Comparison of ENCODE assay signal across 31 cellular contexts in genomic region chr6:29951882-29952281, GRCh38.
"Had no signal": no experiment of that assay in that cellular context is flagged by ENCODE, and none has a peak within 500 bp of the region (broad histone marks: within the 10 kb centered on the region; RNA-seq: fewer than 3 reads in every experiment).

No MANE protein-coding gene starts in this region.

- H3K4me1 Mint-ChIP-seq: endodermal cell, WTC11 had no signal

- H3K27ac ChIP-seq: body of pancreas, coronary artery, dorsolateral prefrontal cortex, VCaP had no signal

- H3K27me3 Mint-ChIP-seq: activated CD4-positive, alpha-beta memory T cell treated with anti-CD3 and anti-CD28 coated beads, Interleukin-2, amount 10 ng/mL, durations not matched to agents 7 days and 5 days; activated CD4-positive, alpha-beta T cell treated with anti-CD3 and anti-CD28 coated beads, Interleukin-2, amount 10 ng/mL, durations not matched to agents 7 days and 5 days; activated naive CD4-positive, alpha-beta T cell treated with anti-CD3 and anti-CD28 coated beads, Interleukin-2, amount 50 U/mL, for 24 hours; activated naive CD8-positive, alpha-beta T cell treated with anti-CD3 and anti-CD28 coated beads for 36 hours; activated naive CD8-positive, alpha-beta T cell treated with anti-CD3 and anti-CD28 coated beads, Interleukin-2, amount 50 U/mL, for 24 hours; activated T-cell treated with anti-CD3 and anti-CD28 coated beads, Interleukin-2, amount 50 U/mL, for 24 hours; dendritic cell treated with granulocyte-macrophage colony-stimulating factor and Interleukin-4, amounts not matched to agents 40 ng/mL and 50 ng/mL, for 4 days had no signal

- H3K27me3 ChIP-seq: adrenal gland, body of pancreas, dorsolateral prefrontal cortex had no signal

- H3K4me3 Mint-ChIP-seq: activated CD4-positive, alpha-beta memory T cell treated with anti-CD3 and anti-CD28 coated beads, Interleukin-2, amount 10 ng/mL, durations not matched to agents 7 days and 5 days; activated CD4-positive, alpha-beta T cell treated with anti-CD3 and anti-CD28 coated beads, Interleukin-2, amount 10 ng/mL, durations not matched to agents 7 days and 5 days; activated naive CD4-positive, alpha-beta T cell treated with anti-CD3 and anti-CD28 coated beads for 36 hours; activated naive CD4-positive, alpha-beta T cell treated with anti-CD3 and anti-CD28 coated beads, Interleukin-2, amount 50 U/mL, for 24 hours; activated naive CD8-positive, alpha-beta T cell treated with anti-CD3 and anti-CD28 coated beads for 36 hours; activated naive CD8-positive, alpha-beta T cell treated with anti-CD3 and anti-CD28 coated beads, Interleukin-2, amount 50 U/mL, for 24 hours; activated T-cell treated with anti-CD3 and anti-CD28 coated beads, Interleukin-2, amount 50 U/mL, for 24 hours; activated T-helper 1 cell treated with anti-CD3 and anti-CD28 coated beads, Interleukin-12 subunit alpha, Interleukin-12 subunit beta, Interleukin-2, Interleukin-4 antibody, amounts not matched to agents 30 ng/mL and 10 ng/mL and 1 ng/mL, durations not matched to agents 14 hours and 24 hours and 36 hours; dendritic cell treated with granulocyte-macrophage colony-stimulating factor and Interleukin-4, amounts not matched to agents 40 ng/mL and 50 ng/mL, for 4 days; endodermal cell; WTC11 had no signal

- DNase-seq: activated CD4-positive, alpha-beta memory T cell treated with anti-CD3 and anti-CD28 coated beads, Interleukin-2, amount 10 ng/mL, durations not matched to agents 7 days and 5 days; activated CD4-positive, alpha-beta T cell treated with anti-CD3 and anti-CD28 coated beads for 1 hour; activated CD4-positive, alpha-beta T cell treated with anti-CD3 and anti-CD28 coated beads for 4 hours; activated CD4-positive, alpha-beta T cell treated with anti-CD3 and anti-CD28 coated beads, Interleukin-2, amount 10 ng/mL, durations not matched to agents 7 days and 5 days; activated CD4-positive, alpha-beta T cell treated with anti-CD3 and anti-CD28 coated beads, Interleukin-2, amount 50 U/mL, for 4 hours; activated CD8-positive, alpha-beta memory T cell treated with anti-CD3 and anti-CD28 coated beads, Interleukin-2, amount 50 U/mL, for 48 hours; activated effector memory CD4-positive, alpha-beta T cell treated with anti-CD3 and anti-CD28 coated beads, Interleukin-2, amount 50 U/mL, for 16 hours; activated naive CD4-positive, alpha-beta T cell treated with anti-CD3 and anti-CD28 coated beads for 36 hours; activated naive CD8-positive, alpha-beta T cell treated with anti-CD3 and anti-CD28 coated beads for 36 hours; activated naive CD8-positive, alpha-beta T cell treated with anti-CD3 and anti-CD28 coated beads, Interleukin-2, amount 50 U/mL, for 24 hours; activated T-cell treated with anti-CD3 and anti-CD28 coated beads for 4 hours; activated T-cell treated with anti-CD3 and anti-CD28 coated beads, Interleukin-2, amount 50 U/mL, for 24 hours; adrenal gland; amygdala; aorta; body of pancreas; central memory CD4-positive, alpha-beta T cell; dorsolateral prefrontal cortex; effector memory CD4-positive, alpha-beta T cell; endodermal cell; foreskin fibroblast; glutamatergic neuron; T-helper 2 cell had no signal

- H3K36me3 Mint-ChIP-seq: WTC11 had no signal

- H3K9me3 Mint-ChIP-seq: activated CD4-positive, alpha-beta memory T cell treated with anti-CD3 and anti-CD28 coated beads, Interleukin-2, amount 10 ng/mL, durations not matched to agents 7 days and 5 days; activated CD4-positive, alpha-beta T cell treated with anti-CD3 and anti-CD28 coated beads, Interleukin-2, amount 10 ng/mL, durations not matched to agents 7 days and 5 days; activated naive CD4-positive, alpha-beta T cell treated with anti-CD3 and anti-CD28 coated beads for 36 hours; activated naive CD4-positive, alpha-beta T cell treated with anti-CD3 and anti-CD28 coated beads, Interleukin-2, amount 50 U/mL, for 24 hours; activated naive CD8-positive, alpha-beta T cell treated with anti-CD3 and anti-CD28 coated beads for 36 hours; activated naive CD8-positive, alpha-beta T cell treated with anti-CD3 and anti-CD28 coated beads, Interleukin-2, amount 50 U/mL, for 24 hours; activated T-cell treated with anti-CD3 and anti-CD28 coated beads, Interleukin-2, amount 50 U/mL, for 24 hours; activated T-helper 1 cell treated with anti-CD3 and anti-CD28 coated beads, Interleukin-12 subunit alpha, Interleukin-12 subunit beta, Interleukin-2, Interleukin-4 antibody, amounts not matched to agents 30 ng/mL and 10 ng/mL and 1 ng/mL, durations not matched to agents 14 hours and 24 hours and 36 hours; activated T-helper 2 cell treated with anti-CD3 and anti-CD28 coated beads, Interferon-gamma antibody, Interleukin-2, Interleukin-4, amounts not matched to agents 10 μg/mL and 5 μg/mL and 100 μg/mL, durations not matched to agents 14 hours and 24 hours and 36 hours; dendritic cell treated with granulocyte-macrophage colony-stimulating factor and Interleukin-4, amounts not matched to agents 40 ng/mL and 50 ng/mL, for 4 days; endodermal cell; WTC11 had no signal

- ATAC-seq: activated naive CD8-positive, alpha-beta T cell treated with anti-CD3 and anti-CD28 coated beads, Interleukin-2, amount 50 U/mL, for 24 hours; body of pancreas; esophagus mucosa; WTC11 had no signal

- H3K36me3 ChIP-seq: adrenal gland had no signal

- H3K27ac Mint-ChIP-seq: activated CD4-positive, alpha-beta T cell treated with anti-CD3 and anti-CD28 coated beads, Interleukin-2, amount 10 ng/mL, durations not matched to agents 7 days and 5 days; activated naive CD4-positive, alpha-beta T cell treated with anti-CD3 and anti-CD28 coated beads for 36 hours; activated naive CD4-positive, alpha-beta T cell treated with anti-CD3 and anti-CD28 coated beads, Interleukin-2, amount 50 U/mL, for 24 hours; activated naive CD8-positive, alpha-beta T cell treated with anti-CD3 and anti-CD28 coated beads for 36 hours; activated naive CD8-positive, alpha-beta T cell treated with anti-CD3 and anti-CD28 coated beads, Interleukin-2, amount 50 U/mL, for 24 hours; activated T-cell treated with anti-CD3 and anti-CD28 coated beads, Interleukin-2, amount 50 U/mL, for 24 hours; activated T-helper 1 cell treated with anti-CD3 and anti-CD28 coated beads, Interleukin-12 subunit alpha, Interleukin-12 subunit beta, Interleukin-2, Interleukin-4 antibody, amounts not matched to agents 30 ng/mL and 10 ng/mL and 1 ng/mL, durations not matched to agents 14 hours and 24 hours and 36 hours; activated T-helper 2 cell treated with anti-CD3 and anti-CD28 coated beads, Interferon-gamma antibody, Interleukin-2, Interleukin-4, amounts not matched to agents 10 μg/mL and 5 μg/mL and 100 μg/mL, durations not matched to agents 14 hours and 24 hours and 36 hours; dendritic cell treated with granulocyte-macrophage colony-stimulating factor and Interleukin-4, amounts not matched to agents 40 ng/mL and 50 ng/mL, for 4 days; endodermal cell; WTC11 had no signal

- H3K4me3 ChIP-seq: adrenal gland, body of pancreas, coronary artery, dorsolateral prefrontal cortex had no signal

- H3K9me3 ChIP-seq: adrenal gland, body of pancreas had no signal

- H3K4me1 ChIP-seq: adrenal gland, body of pancreas had no signal
